1 cellular context compared by ENCODE assay signal in the genomic region with DNA sequence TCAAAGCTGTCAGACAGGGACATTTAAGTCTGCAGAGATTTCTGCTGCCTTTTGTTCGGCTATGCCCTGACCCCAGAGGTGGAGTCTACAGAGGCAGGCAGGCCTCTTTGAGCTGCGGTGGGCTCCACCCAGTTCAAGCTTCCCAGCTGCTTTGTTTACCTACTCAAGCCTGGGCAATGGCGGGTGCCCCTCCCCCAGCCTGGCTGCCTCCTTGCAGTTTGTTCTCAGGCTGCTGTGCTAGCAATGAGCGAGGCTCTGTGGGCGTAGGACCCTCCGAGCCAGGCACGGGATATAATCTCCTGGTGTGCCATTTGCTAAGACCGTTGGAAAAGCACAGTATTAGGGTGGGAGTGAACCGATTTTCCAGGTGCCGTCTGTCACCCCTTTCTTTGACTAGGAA. TPM values are rescaled to one million over a fixed set of nuclear protein-coding genes. Genes with fewer than 3 reads are reported as not detected.
"Had no signal": no experiment of that assay in that cellular context is flagged by ENCODE, and none has a peak within 500 bp of the region (broad histone marks: within the 10 kb centered on the region; RNA-seq: fewer than 3 reads in every experiment).

No MANE protein-coding gene starts in this region.

RNA-seq across cellular contexts. Expression of gene PLEKHA7, which starts 19.8 kb away (rescaled TPM):
- total RNA-seq: IMR-90 had no signal
